ENCODE assay signal across 1 cellular context in genomic region chr15:34271493-34271892, GRCh38.
TF ChIP-seq lines count a peak whose summit lies in the region.

No MANE protein-coding gene starts in this region.

TF ChIP-seq in HepG2, 621 proteins besides CTCF, POLR2A, EP300 and RAD21 (continued from another document):
- no peak for TF ChIP-seq ZNF646 (CRISPR knock-in tag; IDR thresholded peaks at IDR 0.05)
TF ChIP-seq in HepG2: peak in this region for 1.
